8 cellular contexts compared by ENCODE assay signal in genomic region chr10:43606323-43607198, GRCh38. TPM values are rescaled to one million over a fixed set of nuclear protein-coding genes. Genes with fewer than 3 reads are reported as not detected.
A peak's percentile ranks its signal among the peaks of the same experiment; 100 is the strongest.
DNase-seq lines count a peak whose midpoint lies in the region; ATAC-seq, FAIRE-seq and TF ChIP-seq lines count a peak whose summit lies in the region.

TSS of gene ZNF485 (plus strand) at chr10:43606438. CDS start at chr10:43607051, 613 bp downstream.

- no peak within 1 kb of the TSS for H4K5ac ChIP-seq in H9 (ENCODE audit: insufficient read length, low read depth, low read length)

- H3K14ac ChIP-seq in H9 (ENCODE audit: insufficient read depth, low read length), result peak within 1 kb of the TSS; percentile 81

- DNase-seq in GM10248 (ENCODE audit: extremely low spot score) (peak; percentile 85), H9 (peak; percentile 83), M059J (ENCODE audit: low read depth) (peak; percentile 61), right cardiac atrium (peak; percentile 80 to 92 (median 91)), psoas muscle (peak; percentile 78 to 87), urothelium cell line (ENCODE audit: low spot score) (peak; percentile 95)

- no peaks in the 10 kb centered on the region for H3K79me2 ChIP-seq in H9 (ENCODE audit: insufficient read depth, low read length)

- no peak within 1 kb of the TSS for H2BK12ac ChIP-seq in H9 (ENCODE audit: insufficient read length, low read depth, low read length)

- H3K27me3 ChIP-seq in H9 (ENCODE audit: insufficient read depth, low read length) (no peaks in the 10 kb centered on the region; the same call in 1 of the 2 replicates), right cardiac atrium (ENCODE audit: control insufficient read depth, insufficient read depth) (no peaks in the 10 kb centered on the region), psoas muscle (ENCODE audit: insufficient read depth in 3 of 3, low read length in 2 of 3) (no peaks in the 10 kb centered on the region)

- H2BK5ac ChIP-seq in H9 (ENCODE audit: insufficient read length, low read length), result no peak within 1 kb of the TSS

- WGBS in H9 (ENCODE audit: extremely low coverage, insufficient read length, low lambda C conversion rate), result no CpG with 5 or more reads among the region's 58 CpGs
- WGBS in right cardiac atrium, result 3% methylated on average over 58 of the region's 58 CpGs
- 2 to 4% (median 3%) methylated on average over 46 to 58 of the region's 58 CpGs for WGBS in psoas muscle, 3 donors

- POLR2A ChIA-PET in GM10248 (lab: Yijun Ruan, JAX), result no interaction called here

- H3K79me1 ChIP-seq in H9 (ENCODE audit: insufficient read depth, low read depth, low read length, poor library complexity, severe bottlenecking), result no peaks in the 10 kb centered on the region

- peaks cover 3 to 35% of the 10 kb centered on the region in 2 donors for H3K36me3 ChIP-seq in psoas muscle (ENCODE audit: insufficient read depth in 1 of 2, low read depth in 1 of 2)

- CTCF ChIA-PET in GM10248 (lab: Yijun Ruan, JAX), result interaction anchor here (2.7 kb wide), 1 partner anchor 11 kb away, joined by 10 read pairs; no protein-coding TSS in a partner anchor

- H2BK120ac ChIP-seq in H9 (ENCODE audit: low read depth, low read length, poor library complexity, severe bottlenecking), result no peak within 1 kb of the TSS

- no peak for TF ChIP-seq CTCF in GM10248 (IDR thresholded peaks at IDR 0.05; ENCODE audit: control extremely low read depth, extremely low read depth, low read depth, missing control alignments)
- TF ChIP-seq CTCF in H9 (conservative IDR thresholded peaks at IDR 0.05), result no peak
- no peak for TF ChIP-seq CTCF in psoas muscle (IDR thresholded peaks at IDR 0.05)

- H3K56ac ChIP-seq in H9 (ENCODE audit: insufficient read length, low read depth, low read length), result no peak within 1 kb of the TSS

- peaks cover 7 to 10% of the 10 kb centered on the region in 2 experiments for H3K4me1 Mint-ChIP-seq in H9
- peaks cover 10% of the 10 kb centered on the region for H3K4me1 Mint-ChIP-seq in T-helper 1 cell treated with Interleukin-12 subunit alpha and Interleukin-12 subunit beta and Interleukin-4 antibody, amounts not matched to agents 30 μg/mL and 1 μg/mL, for 36 hours (ENCODE audit: low read depth)

- peak within 1 kb of the TSS; percentile 83 for H3K4me3 ChIP-seq in right cardiac atrium (ENCODE audit: low read length)
- H3K4me3 ChIP-seq in psoas muscle, result peak within 1 kb of the TSS; percentile 90

- H3K9ac ChIP-seq in H9 (ENCODE audit: extremely low read depth, insufficient read length, low read length), result peak within 1 kb of the TSS; percentile 25

- no peak within 1 kb of the TSS for H2AFZ ChIP-seq in H9 (ENCODE audit: low read length)

- H2AK5ac ChIP-seq in H9 (ENCODE audit: insufficient read length, low read length), result no peak within 1 kb of the TSS

- H3T11ph ChIP-seq in H9 (ENCODE audit: low read length), result no peak within 1 kb of the TSS

- H3K18ac ChIP-seq in H9 (ENCODE audit: insufficient read length, low read depth, low read length), result peak within 1 kb of the TSS; percentile 71

- no peak within 1 kb of the TSS for H3K23ac ChIP-seq in H9 (ENCODE audit: insufficient read length, low read depth, low read length)

- no peak within 1 kb of the TSS for H4K91ac ChIP-seq in H9 (ENCODE audit: insufficient read length, low read depth, low read length)

- peak within 1 kb of the TSS; percentile 87 for H3K4me2 ChIP-seq in H9 (ENCODE audit: insufficient read depth, insufficient read length, low read length)

- H3K4ac ChIP-seq in H9 (ENCODE audit: low read depth, low read length), result no peak within 1 kb of the TSS

- H2BK15ac ChIP-seq in H9 (ENCODE audit: low read depth, low read length), result no peak within 1 kb of the TSS

- FAIRE-seq in urothelium cell line (lab: Jason Lieb, UNC), result peak; percentile 97

- peaks cover 26% of the 10 kb centered on the region for H3K27me3 Mint-ChIP-seq in H9 (ENCODE audit: low read depth)
- H3K27me3 Mint-ChIP-seq in T-helper 1 cell treated with Interleukin-12 subunit alpha and Interleukin-12 subunit beta and Interleukin-4 antibody, amounts not matched to agents 30 μg/mL and 1 μg/mL, for 36 hours (ENCODE audit: low read depth), result peaks cover 11% of the 10 kb centered on the region

- H3K4me1 ChIP-seq in H9 (ENCODE audit: insufficient read depth, low read length), result no peaks in the 10 kb centered on the region
- no peaks in the 10 kb centered on the region for H3K4me1 ChIP-seq in right cardiac atrium (ENCODE audit: control insufficient read depth, insufficient read depth, low read length)
- H3K4me1 ChIP-seq in psoas muscle, result no peaks in the 10 kb centered on the region

- ATAC-seq in right cardiac atrium (peak; percentile 98 to 99), psoas muscle (peak; percentile 94 to 100 (median 98))

- H3K27ac Mint-ChIP-seq in H9, result no peak within 1 kb of the TSS; a peak in 1 of 7 replicates
- peak within 1 kb of the TSS; percentile 24 for H3K27ac Mint-ChIP-seq in T-helper 1 cell treated with Interleukin-12 subunit alpha and Interleukin-12 subunit beta and Interleukin-4 antibody, amounts not matched to agents 30 μg/mL and 1 μg/mL, for 36 hours

- no peak within 1 kb of the TSS for H4K8ac ChIP-seq in H9 (replicated peaks; ENCODE audit: insufficient read length, low read depth, low read length)

- intact Hi-C loops in right cardiac atrium (cut with DNase I) (no loop called here), psoas muscle (cut with DNase I) (loop anchor here in 1 of 2 donors (5.0 kb wide), 1 partner anchor 41 kb away; the partner anchor contains the start of gene ZNF32)

- H3K9me3 ChIP-seq in H9 (ENCODE audit: control insufficient read depth, low read depth, low read length), result no peaks in the 10 kb centered on the region
- H3K9me3 ChIP-seq in right cardiac atrium (ENCODE audit: control insufficient read depth, low read length), result no peaks in the 10 kb centered on the region
- no peaks in the 10 kb centered on the region for H3K9me3 ChIP-seq in psoas muscle

- peak within 1 kb of the TSS; percentile 78 to 85 for H3K4me3 Mint-ChIP-seq in H9
- H3K4me3 Mint-ChIP-seq in T-helper 1 cell treated with Interleukin-12 subunit alpha and Interleukin-12 subunit beta and Interleukin-4 antibody, amounts not matched to agents 30 μg/mL and 1 μg/mL, for 36 hours, result peak within 1 kb of the TSS; percentile 79

- H4K20me1 ChIP-seq in H9 (ENCODE audit: control insufficient read depth, insufficient read depth, insufficient read length), result no peaks in the 10 kb centered on the region

- no peak within 1 kb of the TSS for H2BK20ac ChIP-seq in H9 (ENCODE audit: low read depth, low read length, poor library complexity, severe bottlenecking)

- H3K27ac ChIP-seq in H9 (ENCODE audit: insufficient read length, low read depth, low read length), result no peak within 1 kb of the TSS
- H3K27ac ChIP-seq in angular gyrus (ENCODE audit: low read depth, low read length), result peak within 1 kb of the TSS; percentile 35
- no peak within 1 kb of the TSS for H3K27ac ChIP-seq in right cardiac atrium (ENCODE audit: low read length)
- H3K27ac ChIP-seq in psoas muscle, result peak within 1 kb of the TSS; percentile 88

- peaks cover 9 to 24% of the 10 kb centered on the region in 2 experiments for H3K9me3 Mint-ChIP-seq in H9
- H3K9me3 Mint-ChIP-seq in T-helper 1 cell treated with Interleukin-12 subunit alpha and Interleukin-12 subunit beta and Interleukin-4 antibody, amounts not matched to agents 30 μg/mL and 1 μg/mL, for 36 hours, result peaks cover 26% of the 10 kb centered on the region

- peaks cover 34 to 37% (median 34%) of the 10 kb centered on the region in 3 experiments for H3K36me3 Mint-ChIP-seq in H9 (ENCODE audit: insufficient read depth in 1 of 3, low read depth in 3 of 3)
- peaks cover 19% of the 10 kb centered on the region for H3K36me3 Mint-ChIP-seq in T-helper 1 cell treated with Interleukin-12 subunit alpha and Interleukin-12 subunit beta and Interleukin-4 antibody, amounts not matched to agents 30 μg/mL and 1 μg/mL, for 36 hours (ENCODE audit: low read depth)

- peaks cover 9% of the 10 kb centered on the region for H3K23me2 ChIP-seq in H9 (ENCODE audit: insufficient read length, low read depth, low read length, poor library complexity, severe bottlenecking)

RNA-seq across cellular contexts. Expression of gene ZNF485, which starts in this region (rescaled TPM):
- total RNA-seq in H9 (2021) (8.9 and 9.4 TPM in 2 replicates), right cardiac atrium (1 to 10 TPM; 1.7 to 2.6 (median 2.0) TPM), psoas muscle (1 to 10 TPM; 3.4 to 6.4 (median 3.9) TPM)
- total RNA-seq in M059J (2014; rRNA removed; shearing (Covaris generic)), result 3.7 and 4.0 TPM in 2 replicates
- polyA plus RNA-seq in right cardiac atrium (1.2 TPM), psoas muscle (1 to 10 TPM; 3.1 to 8.2 (median 7.0) TPM)

Comparison
In these comparisons a context has a peak if more than half of its experiments do, and no peak if none do; other contexts are left out.
1. H3K27ac ChIP-seq: peak in angular gyrus (single experiment) and psoas muscle (single experiment); none in H9 (single experiment) and right cardiac atrium (single experiment).
2. Peak in every context shown above with its lines, with median percentiles within 50 percentile points of each other: DNase-seq.